8 cellular contexts compared by ENCODE assay signal in the genomic region with DNA sequence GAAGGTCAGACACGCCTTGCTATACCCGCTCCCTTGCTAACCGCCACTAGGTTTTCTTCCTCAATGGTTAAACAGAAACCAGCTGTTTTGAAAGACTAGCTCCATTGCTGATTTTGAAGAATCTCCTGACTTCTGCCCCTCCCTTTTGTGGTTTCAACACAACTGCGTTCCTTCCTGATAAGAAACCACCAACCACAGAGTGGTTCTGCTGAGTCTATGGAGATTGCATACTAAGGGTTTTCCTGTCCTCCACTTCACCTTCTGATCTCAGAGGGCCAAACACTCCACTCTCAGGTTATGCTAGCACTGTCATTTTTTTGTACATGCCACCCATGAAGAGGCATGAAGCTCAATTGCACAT.
DNase-seq lines count a peak whose midpoint lies in the region; ATAC-seq and TF ChIP-seq lines count a peak whose summit lies in the region.

No MANE protein-coding gene starts in this region.

- peaks cover 5% of the 10 kb centered on the region for H3K36me3 Mint-ChIP-seq in activated CD4-positive, alpha-beta T cell treated with anti-CD3 and anti-CD28 coated beads, Interleukin-2, amount 10 ng/mL, durations not matched to agents 24 days and 14 days (ENCODE audit: low read depth)

- H3K27ac Mint-ChIP-seq in activated CD4-positive, alpha-beta T cell treated with anti-CD3 and anti-CD28 coated beads, Interleukin-2, amount 10 ng/mL, durations not matched to agents 24 days and 14 days = peak overlapping the region; percentile 25

- no peak overlapping the region for H3K4me3 ChIP-seq in NB4 (ENCODE audit: low read depth, low read length)
- H3K4me3 ChIP-seq in astrocyte of the spinal cord (ENCODE audit: low read depth, low read length) = no peak overlapping the region
- no peak overlapping the region for H3K4me3 ChIP-seq in dorsolateral prefrontal cortex

- peaks cover 0 to 22% (median 0%) of the 10 kb centered on the region in 45 donors for H3K27me3 ChIP-seq in dorsolateral prefrontal cortex

- in situ Hi-C loops in astrocyte of the spinal cord (cut with HindIII; ENCODE audit: low sequenced_read_pairs) = no loop called here

- DNase-seq in activated CD4-positive, alpha-beta T cell treated with anti-CD3 and anti-CD28 coated beads, Interleukin-2, amount 10 ng/mL, durations not matched to agents 24 days and 14 days = peak; percentile 93
- DNase-seq in activated CD4-positive, alpha-beta T cell treated with anti-CD3 and anti-CD28 coated beads, Interleukin-2, amount 50 U/mL, for 1 hour = no peak
- DNase-seq in NB4 (ENCODE audit: low read depth) (peak; percentile 99), astrocyte of the spinal cord (ENCODE audit: low read depth, low spot score) (peak; percentile 88), sciatic nerve (ENCODE audit: low spot score) (no peak), dorsolateral prefrontal cortex (no peak), head of caudate nucleus (no peak)

- TF ChIP-seq CTCF in NB4 (IDR thresholded peaks at IDR 0.05; ENCODE audit: low read depth, low read length) = no peak
- TF ChIP-seq CTCF in astrocyte of the spinal cord (IDR thresholded peaks at IDR 0.05; ENCODE audit: low read depth, low read length) = no peak
- no peak for TF ChIP-seq CTCF in dorsolateral prefrontal cortex (IDR thresholded peaks at IDR 0.05 in 54 of 56, conservative IDR thresholded peaks at IDR 0.05 in 2 of 56; ENCODE audit: low read depth in 1 of 56, partially characterized antibody in 56 of 56)

- H3K27ac ChIP-seq in dorsolateral prefrontal cortex = no peak overlapping the region

- intact Hi-C loops in activated CD4-positive, alpha-beta T cell treated with anti-CD3 and anti-CD28 coated beads, Interleukin-2, amount 10 ng/mL, durations not matched to agents 24 days and 14 days (cut with micrococcal nuclease) = loop anchor here (1.0 to 10.0 kb wide), 3 partner anchors 20 to 431 kb away; a partner anchor contains a TSS
- intact Hi-C loops in sciatic nerve (cut with DNase I) = no loop called here
- intact Hi-C loops in dorsolateral prefrontal cortex (cut with DNase I) = no loop called here
- intact Hi-C loops in head of caudate nucleus (cut with DNase I) = no loop called here

- no peak for TF ChIP-seq POLR2A in NB4 (IDR thresholded peaks at IDR 0.05; ENCODE audit: extremely low read depth, insufficient read length)

- H3K27me3 Mint-ChIP-seq in activated CD4-positive, alpha-beta T cell treated with anti-CD3 and anti-CD28 coated beads, Interleukin-2, amount 10 ng/mL, durations not matched to agents 24 days and 14 days = peaks cover 69% of the 10 kb centered on the region

- H3K4me1 Mint-ChIP-seq in activated CD4-positive, alpha-beta T cell treated with anti-CD3 and anti-CD28 coated beads, Interleukin-2, amount 10 ng/mL, durations not matched to agents 24 days and 14 days = peaks cover 28% of the 10 kb centered on the region

- ATAC-seq in HG02623 (IDR thresholded peaks at IDR 0.05; ENCODE audit: unreplicated experiment) (peak; percentile 91), sciatic nerve (peak; percentile 67)

- peak overlapping the region; percentile 64 for H3K4me3 Mint-ChIP-seq in activated CD4-positive, alpha-beta T cell treated with anti-CD3 and anti-CD28 coated beads, Interleukin-2, amount 10 ng/mL, durations not matched to agents 24 days and 14 days

- peaks cover 16% of the 10 kb centered on the region for H3K9me3 Mint-ChIP-seq in activated CD4-positive, alpha-beta T cell treated with anti-CD3 and anti-CD28 coated beads, Interleukin-2, amount 10 ng/mL, durations not matched to agents 24 days and 14 days

Comparison
In these comparisons a context has a peak if more than half of its experiments do, and no peak if none do; other contexts are left out.
1. DNase-seq: peak in activated CD4-positive, alpha-beta T cell treated with anti-CD3 and anti-CD28 coated beads, Interleukin-2, amount 10 ng/mL, durations not matched to agents 24 days and 14 days (single experiment), NB4 (single experiment) and astrocyte of the spinal cord (single experiment); none in activated CD4-positive, alpha-beta T cell treated with anti-CD3 and anti-CD28 coated beads, Interleukin-2, amount 50 U/mL, for 1 hour (single experiment), sciatic nerve (single experiment), dorsolateral prefrontal cortex (0 of 10) and head of caudate nucleus (0 of 42).